In genomic region chr19:48668332-48668731, GRCh38 we compare ENCODE assay signal across 30 cellular contexts. TPM values are rescaled to one million over a fixed set of nuclear protein-coding genes. Genes with fewer than 3 reads are reported as not detected.
"Had no signal": no experiment of that assay in that cellular context is flagged by ENCODE, and none has a peak within 500 bp of the region (broad histone marks: within the 10 kb centered on the region; RNA-seq: fewer than 3 reads in every experiment).

No MANE protein-coding gene starts in this region.

- DNase-seq: hypothalamus; kidney glomerular epithelial cell; left cardiac atrium; left lung; lower lobe of right lung; mammary epithelial cell; mesenchymal stem cell; naive thymus-derived CD8-positive, alpha-beta T cell; nucleus accumbens; right lobe of liver; stimulated activated CD4-positive, alpha-beta T cell treated with anti-CD3 and anti-CD28 coated beads, Interleukin-1b, Interleukin-23, amount 100 ng/mL, for 48 hours; stimulated activated CD4-positive, alpha-beta T cell treated with anti-CD3 and anti-CD28 coated beads, Interleukin-2, amount 100 ng/mL, for 48 hours; stimulated activated CD4-positive, alpha-beta T cell treated with anti-CD3 and anti-CD28 coated beads, Interleukin-4, amount 100 ng/mL, for 4 hours; stimulated activated CD8-positive, alpha-beta memory T cell treated with anti-CD3 and anti-CD28 coated beads, Interleukin-4, amount 100 ng/mL, for 48 hours; stimulated activated naive CD4-positive, alpha-beta T cell; stomach; testis; thyroid gland; transverse colon; upper lobe of left lung had no signal

- H3K27me3 Mint-ChIP-seq: naive thymus-derived CD8-positive, alpha-beta T cell had no signal

- H3K9me3 Mint-ChIP-seq: nephron had no signal

- H3K36me3 Mint-ChIP-seq: naive thymus-derived CD8-positive, alpha-beta T cell had no signal

- H3K4me2 ChIP-seq: smooth muscle cell had no signal

- H3K79me2 ChIP-seq: parathyroid adenoma had no signal

- H2AFZ ChIP-seq: parathyroid adenoma had no signal

- FAIRE-seq: keratinocyte had no signal

- H3K36me3 ChIP-seq: left lung, lower lobe of right lung, right atrium auricular region, right lobe of liver, stomach, thyroid gland, transverse colon, upper lobe of left lung, vagina had no signal

- H3K9ac ChIP-seq: parathyroid adenoma had no signal

- H3K27ac ChIP-seq: left lung, lower lobe of right lung, parathyroid adenoma, right atrium auricular region, right lobe of liver, stomach, testis, thyroid gland, transverse colon, upper lobe of left lung, vagina had no signal

- H3K4me3 ChIP-seq: left lung, lower lobe of right lung, right atrium auricular region, right lobe of liver, smooth muscle cell, stomach, testis, thyroid gland, transverse colon, upper lobe of left lung, vagina had no signal

- H3K4me1 ChIP-seq: left lung, lower lobe of right lung, parathyroid adenoma, right atrium auricular region, right lobe of liver, stomach, thyroid gland, transverse colon, upper lobe of left lung, vagina had no signal

- H3K4me3 Mint-ChIP-seq: naive thymus-derived CD8-positive, alpha-beta T cell; nephron; neural crest cell had no signal

- H3K9me3 ChIP-seq: left lung, lower lobe of right lung, right atrium auricular region, right lobe of liver, stomach, testis, thyroid gland, transverse colon, upper lobe of left lung, vagina had no signal

- ATAC-seq: left cardiac atrium; left lung; lower lobe of right lung; naive thymus-derived CD8-positive, alpha-beta T cell had no signal

- H3K27me3 ChIP-seq: left lung, right atrium auricular region, right lobe of liver, stomach, testis, thyroid gland, transverse colon, upper lobe of left lung, vagina had no signal

RNA-seq across cellular contexts. Expression of gene NTN5, which starts 4.5 kb away (rescaled TPM):
- total RNA-seq: smooth muscle cell, stomach had no signal

RNA-seq across cellular contexts. Expression of gene FUT2, which starts 27.4 kb away (rescaled TPM):
- total RNA-seq: left cardiac atrium; naive thymus-derived CD8-positive, alpha-beta T cell; neural crest cell; osteocyte; pulmonary artery endothelial cell; right atrium auricular region; skeletal muscle tissue had no signal
